ENCODE assay signal across 8 cellular contexts in the genomic region with DNA sequence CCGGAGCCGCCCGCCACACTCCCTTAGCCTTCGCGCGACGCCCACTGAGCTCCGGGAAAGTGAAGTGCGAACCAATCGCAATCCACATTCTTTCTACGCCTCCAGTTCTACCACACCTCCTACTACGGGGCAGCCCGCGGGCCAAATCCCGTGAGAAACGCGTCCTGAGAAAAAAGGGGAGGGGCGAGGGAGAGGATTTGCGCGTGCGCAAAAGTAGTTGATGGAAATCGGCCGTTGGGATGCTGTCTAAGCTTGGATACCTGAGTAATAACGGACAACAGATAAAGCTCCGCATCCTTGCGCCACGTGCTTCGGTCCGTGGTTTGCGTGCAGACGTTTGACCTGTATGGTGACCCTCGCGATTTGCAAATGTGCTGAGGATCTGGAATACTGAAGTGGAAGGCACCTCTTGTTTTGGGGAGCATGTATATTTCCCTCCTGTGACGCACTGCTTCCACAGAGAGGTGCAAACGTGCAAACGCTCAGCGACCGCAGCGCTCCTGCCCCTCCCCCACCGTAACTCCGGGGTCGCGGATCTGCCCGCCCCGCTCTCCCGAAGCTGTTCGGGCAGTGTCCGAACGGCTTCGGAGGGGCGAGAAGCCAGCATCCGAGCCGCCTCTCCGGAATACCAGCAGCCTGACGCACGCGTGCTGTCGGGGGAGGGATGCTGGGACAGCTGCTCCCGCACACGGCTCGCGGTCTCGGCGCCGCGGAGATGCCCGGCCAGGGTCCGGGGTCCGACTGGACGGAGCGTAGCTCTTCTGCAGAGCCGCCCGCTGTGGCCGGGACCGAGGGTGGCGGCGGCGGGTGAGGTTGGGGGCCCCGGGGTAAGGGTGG. TPM values are rescaled to one million over a fixed set of nuclear protein-coding genes. Genes with fewer than 3 reads are reported as not detected.
DNase-seq lines count a peak whose midpoint lies in the region; ATAC-seq and TF ChIP-seq lines count a peak whose summit lies in the region.

A gene with protein sequence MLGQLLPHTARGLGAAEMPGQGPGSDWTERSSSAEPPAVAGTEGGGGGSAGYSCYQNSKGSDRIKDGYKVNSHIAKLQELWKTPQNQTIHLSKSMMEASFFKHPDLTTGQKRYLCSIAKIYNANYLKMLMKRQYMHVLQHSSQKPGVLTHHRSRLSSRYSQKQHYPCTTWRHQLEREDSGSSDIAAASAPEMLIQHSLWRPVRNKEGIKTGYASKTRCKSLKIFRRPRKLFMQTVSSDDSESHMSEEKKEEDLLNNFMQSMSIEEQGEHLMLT (plus strand): TSS at position 634 of the 837 bp plus-strand sequence. CDS start 31 bp downstream, at position 665.
TSS of gene GPN3 (minus strand) at position 46 of the 837 bp plus-strand sequence. CDS start 54 bp downstream, outside the sequence.

- DNase-seq in AG10803 (ENCODE audit: low read depth) = peak; percentile 97
- DNase-seq in NCI-H460 (ENCODE audit: extremely low read depth, low read depth) = peak; percentile 99
- peak; percentile 91 for DNase-seq in activated CD4-positive, CD25-positive, alpha-beta regulatory T cell treated with anti-CD3 and anti-CD28 coated beads, Interleukin-2, amount 50 U/mL, for 72 hours
- DNase-seq in cerebellar nuclear complex (lab: John Stamatoyannopoulos, UW) = peak; percentile 70 to 92
- peak; percentile 100 for DNase-seq in islet precursor cell
- peak; percentile 90 to 97 (median 95) for DNase-seq in stimulated activated CD4-positive, alpha-beta T cell treated with anti-CD3 and anti-CD28 coated beads, Interleukin-12 subunit alpha, Interleukin-12 subunit beta, amount 100 ng/mL, for 48 hours (ENCODE audit: low read depth in 2 of 3, low spot score in 1 of 3)

- H3K4me3 ChIP-seq in AG10803 (ENCODE audit: low read length) = peak within 1 kb of the TSS; percentile 99

- ATAC-seq in GM19043 (IDR thresholded peaks at IDR 0.05; ENCODE audit: low read depth, unreplicated experiment) (peak; percentile 65), HG03378 (IDR thresholded peaks at IDR 0.05; ENCODE audit: unreplicated experiment) (peak; percentile 77)

- no peak for TF ChIP-seq CTCF in AG10803 (conservative IDR thresholded peaks at IDR 0.05; ENCODE audit: low read length)

RNA-seq across cellular contexts. Expression of the first gene that starts in this region (rescaled TPM):
- total RNA-seq in NCI-H460 (2014; rRNA removed; shearing (Covaris generic)) = 46.4 and 48.1 TPM in 2 replicates
- 58.6 and 62.7 TPM in 2 replicates for polyA plus RNA-seq in NCI-H460 (2014; cell fraction: nucleus; rRNA removed)

RNA-seq across cellular contexts. Expression of gene GPN3, which starts in this region (rescaled TPM):
- 44.0 and 44.8 TPM in 2 replicates for total RNA-seq in NCI-H460 (2014; rRNA removed; shearing (Covaris generic))
- 31.2 and 63.1 TPM in 2 replicates for polyA plus RNA-seq in NCI-H460 (2014; cell fraction: nucleus; rRNA removed)

Comparison
In these comparisons a context has a peak if more than half of its experiments do, and no peak if none do; other contexts are left out.
1. Peak in every context shown above with its lines: DNase-seq, ATAC-seq and H3K4me3 ChIP-seq.